Comparison of ENCODE assay signal across 8 cellular contexts in genomic region chr11:16738198-16738948, GRCh38. TPM values are rescaled to one million over a fixed set of nuclear protein-coding genes. Genes with fewer than 3 reads are reported as not detected.
DNase-seq lines count a peak whose midpoint lies in the region; ATAC-seq lines count a peak whose summit lies in the region.

Gene C11orf58, plus strand, starts transcription at chr11:16738647. Its CDS starts 132 bp downstream, at chr11:16738779.

- peak within 1 kb of the TSS; percentile 79 for H3K4me3 ChIP-seq in BLaER1

- H3K27me3 Mint-ChIP-seq in activated CD4-positive, alpha-beta T cell treated with anti-CD3 and anti-CD28 coated beads, Interleukin-2, amount 10 ng/mL, durations not matched to agents 7 days and 5 days, result no peaks in the 10 kb centered on the region

- H3K9me3 Mint-ChIP-seq in activated CD4-positive, alpha-beta T cell treated with anti-CD3 and anti-CD28 coated beads, Interleukin-2, amount 10 ng/mL, durations not matched to agents 7 days and 5 days, result no peaks in the 10 kb centered on the region

- H3K27ac ChIP-seq in BLaER1, result peak within 1 kb of the TSS; percentile 99

- POLR2A ChIA-PET in activated CD4-positive, alpha-beta T cell treated with anti-CD3 and anti-CD28 coated beads, Interleukin-2, amount 10 ng/mL, durations not matched to agents 7 days and 5 days (lab: Charles Lee), result interaction anchor here (1.3 kb wide), 1 partner anchor 12 kb away, joined by 3 read pairs; no protein-coding TSS in a partner anchor

- H4K20me1 ChIP-seq in BLaER1, result peaks cover 43% of the 10 kb centered on the region

- H3K4me3 Mint-ChIP-seq in activated CD4-positive, alpha-beta T cell treated with anti-CD3 and anti-CD28 coated beads, Interleukin-2, amount 10 ng/mL, durations not matched to agents 7 days and 5 days, result peak within 1 kb of the TSS; percentile 73

- no peak within 1 kb of the TSS for H3K27ac Mint-ChIP-seq in activated CD4-positive, alpha-beta T cell treated with anti-CD3 and anti-CD28 coated beads, Interleukin-2, amount 10 ng/mL, durations not matched to agents 7 days and 5 days

- CTCF ChIA-PET in activated CD4-positive, alpha-beta T cell treated with anti-CD3 and anti-CD28 coated beads, Interleukin-2, amount 10 ng/mL, durations not matched to agents 7 days and 5 days (lab: Charles Lee), result interaction anchor here (2.1 to 3.2 kb wide), 2 partner anchors 8 to 12 kb away, joined by 9 to 11 read pairs; no protein-coding TSS in a partner anchor

- ATAC-seq in GM19328 (IDR thresholded peaks at IDR 0.05; ENCODE audit: unreplicated experiment), result peak; percentile 98
- ATAC-seq in HG03520 (IDR thresholded peaks at IDR 0.05; ENCODE audit: unreplicated experiment), result peak; percentile 98
- peak; percentile 94 for ATAC-seq in left colon

- peak; percentile 99 for DNase-seq in NCI-H69 (lab: John Stamatoyannopoulos, UW)
- DNase-seq in activated CD4-positive, alpha-beta T cell treated with anti-CD3 and anti-CD28 coated beads, Interleukin-2, amount 10 ng/mL, durations not matched to agents 7 days and 5 days, result peak; percentile 97
- peak; percentile 22 for DNase-seq in cortex of kidney (lab: John Stamatoyannopoulos, UW)
- DNase-seq in left colon, result peak; percentile 94 to 95
- peak; percentile 94 for DNase-seq in stimulated activated CD4-positive, alpha-beta T cell treated with anti-CD3 and anti-CD28 coated beads, Interleukin-1b, Interleukin-23, amount 100 ng/mL, for 48 hours

- peaks cover 25% of the 10 kb centered on the region for H3K36me3 ChIP-seq in BLaER1

- H3K9me3 ChIP-seq in BLaER1, result no peaks in the 10 kb centered on the region

- H3K9ac ChIP-seq in BLaER1, result peak within 1 kb of the TSS; percentile 98

- H3K4me1 ChIP-seq in BLaER1, result peaks cover 42% of the 10 kb centered on the region

- H3K4me2 ChIP-seq in BLaER1, result peak within 1 kb of the TSS; percentile 84

- H3K36me3 Mint-ChIP-seq in activated CD4-positive, alpha-beta T cell treated with anti-CD3 and anti-CD28 coated beads, Interleukin-2, amount 10 ng/mL, durations not matched to agents 7 days and 5 days (ENCODE audit: low read depth), result peaks cover 12% of the 10 kb centered on the region

- H3K4me1 Mint-ChIP-seq in activated CD4-positive, alpha-beta T cell treated with anti-CD3 and anti-CD28 coated beads, Interleukin-2, amount 10 ng/mL, durations not matched to agents 7 days and 5 days, result peaks cover 20% of the 10 kb centered on the region

- intact Hi-C loops in left colon (cut with DNase I, micrococcal nuclease), result no loop called here

- H3K27me3 ChIP-seq in BLaER1, result no peaks in the 10 kb centered on the region

RNA-seq across cellular contexts. Expression of gene C11orf58, which starts in this region (rescaled TPM):
- 100 to 1,000 TPM; 119 to 137 TPM for total RNA-seq in activated CD4-positive, alpha-beta T cell treated with anti-CD3 and anti-CD28 coated beads, Interleukin-2, amount 10 ng/mL, durations not matched to agents 7 days and 5 days
- 10 to 100 TPM; 58.9 to 60.2 TPM for total RNA-seq in left colon

Comparison
In these comparisons a context has a peak if more than half of its experiments do, and no peak if none do; other contexts are left out.
1. Peak in every context shown above with its lines: DNase-seq, ATAC-seq, H3K4me3 ChIP-seq and H3K27ac ChIP-seq.
2. DNase-seq: peak in every context shown above with its lines; median percentile 99 in NCI-H69; 97 in activated CD4-positive, alpha-beta T cell treated with anti-CD3 and anti-CD28 coated beads, Interleukin-2, amount 10 ng/mL, durations not matched to agents 7 days and 5 days; 94 in left colon; 94 in stimulated activated CD4-positive, alpha-beta T cell treated with anti-CD3 and anti-CD28 coated beads, Interleukin-1b, Interleukin-23, amount 100 ng/mL, for 48 hours; 22 in cortex of kidney.